ENCODE assay signal across 1 cellular context in the genomic region with DNA sequence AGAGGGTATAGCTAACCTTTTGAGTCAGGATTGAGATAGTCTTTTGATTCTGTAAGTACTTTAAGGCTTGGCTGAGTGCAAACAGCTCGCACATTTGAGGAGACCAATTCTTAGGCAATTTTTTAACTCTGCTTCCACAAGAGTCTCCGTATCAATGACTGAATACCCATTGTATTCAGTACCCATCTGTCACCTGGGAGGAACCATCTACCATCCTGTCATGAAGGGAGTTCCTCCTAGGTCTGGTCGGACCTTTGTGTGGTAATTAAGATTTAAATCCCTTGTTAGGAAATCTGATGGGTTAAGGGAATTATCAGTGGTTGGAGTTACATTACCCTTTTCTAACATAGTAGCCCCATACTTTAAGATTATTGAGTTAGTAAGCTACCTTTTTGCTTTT. TPM values are rescaled to one million over a fixed set of nuclear protein-coding genes. Genes with fewer than 3 reads are reported as not detected.
"Had no signal": no experiment of that assay in that cellular context is flagged by ENCODE, and none has a peak within 500 bp of the region (broad histone marks: within the 10 kb centered on the region; RNA-seq: fewer than 3 reads in every experiment).

No MANE protein-coding gene starts in this region.

RNA-seq across cellular contexts. Expression of a gene that starts 30.3 kb away (rescaled TPM):
- total RNA-seq: G401 had no signal
